In genomic region chr1:233394860-233395717, GRCh38 we compare ENCODE assay signal across 8 cellular contexts.
DNase-seq lines count a peak whose midpoint lies in the region; ATAC-seq and TF ChIP-seq lines count a peak whose summit lies in the region.

No MANE protein-coding gene starts in this region.

- no peak for TF ChIP-seq POLR2A in HCT116 (IDR thresholded peaks at IDR 0.05; ENCODE audit: borderline replicate concordance, extremely low read depth, insufficient read depth, insufficient read length)
- TF ChIP-seq POLR2A in esophagus squamous epithelium (IDR thresholded peaks at IDR 0.05) = no peak

- peak; percentile 93 for TF ChIP-seq RAD21 in HCT116 (IDR thresholded peaks at IDR 0.05; ENCODE audit: low read depth)

- H3K36me3 Mint-ChIP-seq in naive B cell = no peaks in the 10 kb centered on the region
- no peaks in the 10 kb centered on the region for H3K36me3 Mint-ChIP-seq in T-helper 2 cell treated with Interferon-gamma antibody and Interleukin-4, amounts not matched to agents 5 μg/mL and 100 μg/mL, for 36 hours (ENCODE audit: low read depth)

- H3K4me2 ChIP-seq in HCT116 (ENCODE audit: low read length) = peak overlapping the region; percentile 6; the same call in 1 of the 2 replicates

- no peak overlapping the region for H3K9ac ChIP-seq in HCT116 (ENCODE audit: low read length)

- POLR2A ChIA-PET in HCT116 (lab: Charles Lee) = no interaction called here

- H2AFZ ChIP-seq in HCT116 (ENCODE audit: low read depth, low read length, poor library complexity, severe bottlenecking) = peak overlapping the region; percentile 20

- no peaks in the 10 kb centered on the region for H3K4me1 ChIP-seq in HCT116 (ENCODE audit: control insufficient read depth in 1 of 2, insufficient read depth in 2 of 2, low read length in 2 of 2)
- H3K4me1 ChIP-seq in esophagus squamous epithelium = no peaks in the 10 kb centered on the region

- ATAC-seq in HCT116 (peak; percentile 97), naive B cell (ENCODE audit: low read depth in 2 of 2) (peak in 1 of 2 donors; percentile 46)

- H3K27me3 ChIP-seq in HCT116 (ENCODE audit: insufficient read depth, low read length) = no peaks in the 10 kb centered on the region
- H3K27me3 ChIP-seq in esophagus squamous epithelium = peaks cover 0 to 50% (median 0%) of the 10 kb centered on the region in 4 donors

- H3K27ac Mint-ChIP-seq in naive B cell = no peak overlapping the region
- no peak overlapping the region for H3K27ac Mint-ChIP-seq in T-helper 2 cell treated with Interferon-gamma antibody and Interleukin-4, amounts not matched to agents 5 μg/mL and 100 μg/mL, for 36 hours

- no TSS peak for BruUV-seq in HCT116 (replicated peaks; lab: Mats Ljungman, UMichigan)

- CTCF ChIA-PET in HCT116 (lab: Charles Lee) = interaction anchor here (0.7 to 1.3 kb wide), 6 partner anchors 123 to 718 kb away, joined by 3 to 4 read pairs (median 3); no protein-coding TSS in a partner anchor

- H3K36me3 ChIP-seq in HCT116 (ENCODE audit: control insufficient read depth in 1 of 2, insufficient read depth in 2 of 2, low read length in 2 of 2) (no peaks in the 10 kb centered on the region), esophagus squamous epithelium (no peaks in the 10 kb centered on the region)

- H3K9me3 Mint-ChIP-seq in naive B cell = peaks cover 0 to 3% (median 0%) of the 10 kb centered on the region in 7 donors
- no peaks in the 10 kb centered on the region for H3K9me3 Mint-ChIP-seq in T-helper 2 cell treated with Interferon-gamma antibody and Interleukin-4, amounts not matched to agents 5 μg/mL and 100 μg/mL, for 36 hours

- no peak overlapping the region for H3K27ac ChIP-seq in HCT116 (ENCODE audit: low read depth, low read length)
- H3K27ac ChIP-seq in esophagus squamous epithelium = no peak overlapping the region

- intact Hi-C loops in HCT116 (cut with micrococcal nuclease) (loop anchor here (1.0 to 10.0 kb wide), 6 partner anchors 90 to 916 kb away; partner anchors contain the start of gene SLC35F3), esophagus squamous epithelium (cut with DNase I) (no loop called here)

- no peak overlapping the region for H3K4me3 Mint-ChIP-seq in naive B cell
- no peak overlapping the region for H3K4me3 Mint-ChIP-seq in T-helper 2 cell treated with Interferon-gamma antibody and Interleukin-4, amounts not matched to agents 5 μg/mL and 100 μg/mL, for 36 hours

- H3K4me1 Mint-ChIP-seq in naive B cell = no peaks in the 10 kb centered on the region
- no peaks in the 10 kb centered on the region for H3K4me1 Mint-ChIP-seq in T-helper 2 cell treated with Interferon-gamma antibody and Interleukin-4, amounts not matched to agents 5 μg/mL and 100 μg/mL, for 36 hours (ENCODE audit: low read depth)

- no peaks in the 10 kb centered on the region for H3K9me3 ChIP-seq in HCT116 (ENCODE audit: control insufficient read depth in 1 of 2, insufficient read depth in 1 of 2, low read depth in 1 of 2, low read length in 2 of 2)
- H3K9me3 ChIP-seq in esophagus squamous epithelium = no peaks in the 10 kb centered on the region

- peaks cover 24 to 52% (median 32%) of the 10 kb centered on the region in 3 donors for H3K27me3 Mint-ChIP-seq in naive B cell
- peaks cover 24% of the 10 kb centered on the region for H3K27me3 Mint-ChIP-seq in T-helper 2 cell treated with Interferon-gamma antibody and Interleukin-4, amounts not matched to agents 5 μg/mL and 100 μg/mL, for 36 hours (ENCODE audit: low read depth)

- H4K20me1 ChIP-seq in HCT116 (ENCODE audit: insufficient read depth) = no peaks in the 10 kb centered on the region

- DNase-seq in activated naive CD4-positive, alpha-beta T cell treated with Interleukin-2 at 50 U/mL for 16 hours = peak; percentile 11
- no peak for DNase-seq in activated naive CD4-positive, alpha-beta T cell (lab: John Stamatoyannopoulos, UW)
- peak; percentile 54 for DNase-seq in HCT116 (ENCODE audit: low read depth, low spot score)
- DNase-seq in NCI-H1436 treated with DMSO at 0.1 percent for 48 hours (lab: John Stamatoyannopoulos, UW) = peak; percentile 59
- DNase-seq in SW480 (ENCODE audit: low spot score) = peak; percentile 70
- no peak for DNase-seq in esophagus squamous epithelium (lab: John Stamatoyannopoulos, UW)
- DNase-seq in naive B cell = peak; percentile 0
- DNase-seq in T-helper 2 cell treated with Interferon-gamma antibody and Interleukin-4, amounts not matched to agents 5 μg/mL and 100 μg/mL, for 36 hours (ENCODE audit: low spot score) = no peak

- no peaks in the 10 kb centered on the region for H3K9me2 ChIP-seq in HCT116 (ENCODE audit: insufficient read depth)

- 44 to 56% methylated on average over 8 to 11 of the region's 13 CpGs for WGBS in esophagus squamous epithelium, 2 donors

- TF ChIP-seq CTCF in HCT116 (IDR thresholded peaks at IDR 0.05 in 2 of 3, conservative IDR thresholded peaks at IDR 0.05 in 1 of 3; ENCODE audit: borderline replicate concordance in 1 of 3, insufficient read depth in 1 of 3, low read depth in 2 of 3, low read length in 2 of 3) = peak; percentile 86 to 92 (median 86); a peak in 5 of 6 replicates
- TF ChIP-seq CTCF in esophagus squamous epithelium (IDR thresholded peaks at IDR 0.05) = peak in 5 of 6 experiments; percentile 45 to 78 (median 61)

- RAD21 ChIA-PET in HCT116 (lab: Charles Lee; ENCODE audit: low non-redundant PET in 1 of 2, low total read pairs in 2 of 2, uncharacterized antibody in 2 of 2, unreplicated experiment in 2 of 2) = interaction anchor here in 1 of 2 experiments (0.7 to 1.2 kb wide), 2 partner anchors 10 to 717 kb away, joined by 3 read pairs; no protein-coding TSS in a partner anchor

- H3K79me2 ChIP-seq in HCT116 (ENCODE audit: insufficient read depth, low read length) = no peaks in the 10 kb centered on the region

- H3K4me3 ChIP-seq in HCT116 (replicated peaks in 1 of 2; ENCODE audit: low read depth in 1 of 2, low read length in 2 of 2) (no peak overlapping the region), esophagus squamous epithelium (no peak overlapping the region)

TF ChIP-seq in HCT116, 20 proteins besides CTCF, POLR2A, EP300 and RAD21:
- TF ChIP-seq ZFX (IDR thresholded peaks at IDR 0.05) = no peak
- TF ChIP-seq POLR2AphosphoS5 (IDR thresholded peaks at IDR 0.05; ENCODE audit: low read depth, low read length) = no peak
- TF ChIP-seq CEBPB (IDR thresholded peaks at IDR 0.05; ENCODE audit: low read depth) = no peak
- TF ChIP-seq TCF7L2 (IDR thresholded peaks at IDR 0.05; ENCODE audit: borderline replicate concordance, extremely low read depth, insufficient read depth, insufficient read length) = no peak
- TF ChIP-seq ZBTB33 (IDR thresholded peaks at IDR 0.05; ENCODE audit: extremely low read depth, insufficient replicate concordance, low read length) = no peak
- TF ChIP-seq YY1 (IDR thresholded peaks at IDR 0.05; ENCODE audit: extremely low read depth, insufficient replicate concordance, low read depth, low read length) = peak; percentile 42
- TF ChIP-seq ELF1 (IDR thresholded peaks at IDR 0.05; ENCODE audit: borderline replicate concordance, low read depth) = no peak
TF ChIP-seq in HCT116: peak in this region for 1.

Comparison
In these comparisons a context has a peak if more than half of its experiments do, and no peak if none do; other contexts are left out.
1. DNase-seq: peak in activated naive CD4-positive, alpha-beta T cell treated with Interleukin-2 at 50 U/mL for 16 hours (single experiment), HCT116 (single experiment), NCI-H1436 treated with DMSO at 0.1 percent for 48 hours (single experiment), SW480 (single experiment) and naive B cell (single experiment); none in activated naive CD4-positive, alpha-beta T cell (0 of 4), esophagus squamous epithelium (single experiment) and T-helper 2 cell treated with Interferon-gamma antibody and Interleukin-4, amounts not matched to agents 5 μg/mL and 100 μg/mL, for 36 hours (single experiment).